8 cellular contexts compared by ENCODE assay signal in the genomic region with DNA sequence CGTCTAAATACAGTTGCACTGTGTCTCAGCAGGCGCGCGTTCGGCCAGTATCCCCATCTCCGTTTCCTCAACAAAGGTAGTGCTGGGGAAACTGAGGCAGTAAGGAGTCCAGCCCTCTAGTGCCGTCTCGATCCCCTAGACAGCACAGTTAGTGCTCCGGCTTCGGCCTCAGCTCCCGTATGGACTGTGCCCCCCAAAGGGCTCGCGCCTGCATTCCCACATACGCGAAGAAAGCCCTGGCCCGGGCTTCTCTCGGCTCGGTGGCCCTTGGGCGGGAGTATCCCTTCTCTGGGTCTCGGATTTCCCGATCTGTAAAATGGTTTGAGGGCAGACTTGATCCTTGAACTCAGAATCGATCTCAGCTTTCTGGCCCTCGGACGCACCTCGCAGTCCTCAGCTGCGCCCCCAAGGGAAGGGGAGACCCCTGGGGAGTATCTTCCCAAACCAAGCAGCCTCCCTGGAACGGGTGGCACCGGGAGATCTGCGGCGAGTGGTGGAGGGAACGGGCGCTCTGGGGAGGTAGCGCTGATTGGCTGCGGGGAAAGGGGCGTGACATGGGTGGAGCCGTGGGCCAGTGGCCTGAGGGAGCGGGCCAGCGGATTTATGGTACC. TPM values are rescaled to one million over a fixed set of nuclear protein-coding genes. Genes with fewer than 3 reads are reported as not detected.
DNase-seq lines count a peak whose midpoint lies in the region; ATAC-seq, FAIRE-seq and TF ChIP-seq lines count a peak whose summit lies in the region.

No MANE protein-coding gene starts in this region.

- H3K27ac Mint-ChIP-seq in nephron = peak overlapping the region; percentile 73 to 97 (median 94)

- no peaks in the 10 kb centered on the region for H3K9me3 Mint-ChIP-seq in nephron

- H3K4me3 Mint-ChIP-seq in nephron = peak overlapping the region; percentile 89 to 97 (median 94)

- peak; percentile 36 for ATAC-seq in GM21576 (IDR thresholded peaks at IDR 0.05; ENCODE audit: unreplicated experiment)

- H3K4me3 ChIP-seq in fibroblast of villous mesenchyme (ENCODE audit: low read depth, low read length) = peak overlapping the region; percentile 74
- H3K4me3 ChIP-seq in suprapubic skin = peak overlapping the region; percentile 89

- no peak for TF ChIP-seq EP300 in suprapubic skin (IDR thresholded peaks at IDR 0.05)

- peak; percentile 79 for DNase-seq in D721Med (ENCODE audit: insufficient read length, low spot score)
- peak; percentile 71 to 75 for DNase-seq in Kasumi-1 (lab: John Stamatoyannopoulos, UW)
- peak; percentile 70 for DNase-seq in RPMI7951 (ENCODE audit: low read depth)
- peak; percentile 90 for DNase-seq in activated effector memory CD4-positive, alpha-beta T cell treated with anti-CD3 and anti-CD28 coated beads, Interleukin-2, amount 50 U/mL, for 16 hours
- peak; percentile 62 for DNase-seq in fibroblast of villous mesenchyme (ENCODE audit: low read depth)
- DNase-seq in suprapubic skin (ENCODE audit: low spot score in 2 of 2) = peak; percentile 91

- H3K27ac ChIP-seq in suprapubic skin = peak overlapping the region; percentile 92

- FAIRE-seq in D721Med (lab: Jason Lieb, UNC) = no peak

- no peaks in the 10 kb centered on the region for H3K36me3 Mint-ChIP-seq in nephron (ENCODE audit: low read depth)

- no peak for TF ChIP-seq CTCF in D721Med (IDR thresholded peaks at IDR 0.05; ENCODE audit: insufficient read depth, missing control alignments)
- no peak for TF ChIP-seq CTCF in fibroblast of villous mesenchyme (IDR thresholded peaks at IDR 0.05; ENCODE audit: insufficient read depth, low read depth, low read length)
- TF ChIP-seq CTCF in nephron (IDR thresholded peaks at IDR 0.05; ENCODE audit: unreplicated experiment in 3 of 3) = no peak
- no peak for TF ChIP-seq CTCF in suprapubic skin (IDR thresholded peaks at IDR 0.05)

- H3K4me1 ChIP-seq in suprapubic skin = peaks cover 51% of the 10 kb centered on the region

- H3K27me3 ChIP-seq in suprapubic skin = peaks cover 15% of the 10 kb centered on the region

- H3K9me3 ChIP-seq in suprapubic skin = no peaks in the 10 kb centered on the region

- no peak for TF ChIP-seq POLR2A in suprapubic skin (IDR thresholded peaks at IDR 0.05)

- peaks cover 27% of the 10 kb centered on the region for H3K36me3 ChIP-seq in suprapubic skin

- 1% methylated on average over 22 of the region's 38 CpGs for whole genome bisulfite sequencing in suprapubic skin

- peaks cover 12% of the 10 kb centered on the region for H3K4me1 Mint-ChIP-seq in nephron

- H3K27me3 Mint-ChIP-seq in nephron (ENCODE audit: low read depth) = peaks cover 25% of the 10 kb centered on the region

RNA-seq across cellular contexts. Expression of gene PEX16, which starts 0.8 kb away (rescaled TPM):
- total RNA-seq in RPMI7951 (2014; rRNA removed; shearing (Covaris generic)) = 17.3 and 17.4 TPM in 2 replicates
- total RNA-seq in fibroblast of villous mesenchyme (24.6 and 28.3 TPM in 2 replicates), suprapubic skin (10 to 100 TPM; 26.8 to 40.6 (median 35.3) TPM)

RNA-seq across cellular contexts. Expression of gene LARGE2, which starts 4.0 kb away (rescaled TPM):
- total RNA-seq in RPMI7951 (2014; rRNA removed; shearing (Covaris generic)) = 0.12 TPM in 1 of 2 replicates, not detected in the other
- total RNA-seq in fibroblast of villous mesenchyme (not detected in 2 replicates), suprapubic skin (10 to 100 TPM; 27.2 to 47.4 (median 33.1) TPM)

RNA-seq across cellular contexts. Expression of gene FREY1, which starts 11.4 kb away (rescaled TPM):
- total RNA-seq in RPMI7951 (2014; rRNA removed; shearing (Covaris generic)) = not detected in 2 replicates
- total RNA-seq in fibroblast of villous mesenchyme = 0.43 and 0.64 TPM in 2 replicates
- total RNA-seq in suprapubic skin = 1 to 10 TPM in 3 of 4 donors, not detected in 1; 1.7 to 3.7 (median 1.7) TPM

RNA-seq across cellular contexts. Expression of gene MAPK8IP1, which starts 33.0 kb away (rescaled TPM):
- total RNA-seq in RPMI7951 (2014; rRNA removed; shearing (Covaris generic)) = 2.5 and 3.0 TPM in 2 replicates
- total RNA-seq in fibroblast of villous mesenchyme (6.5 and 6.8 TPM in 2 replicates), suprapubic skin (1 to 10 TPM; 3.6 to 8.0 (median 4.5) TPM)

Comparison
In these comparisons a context has a peak if more than half of its experiments do, and no peak if none do; other contexts are left out.
1. Peak in every context shown above with its lines: DNase-seq, ATAC-seq, H3K4me3 ChIP-seq and H3K27ac ChIP-seq.
2. RNA of gene LARGE2, which starts 4.0 kb away (total RNA-seq): 27.2 to 47.4 TPM in suprapubic skin; 0.12 TPM in RPMI7951 and not detected in fibroblast of villous mesenchyme; every median in the first group is over 10 times any median in the second.